Comparison of ENCODE assay signal across 28 cellular contexts in the genomic region with DNA sequence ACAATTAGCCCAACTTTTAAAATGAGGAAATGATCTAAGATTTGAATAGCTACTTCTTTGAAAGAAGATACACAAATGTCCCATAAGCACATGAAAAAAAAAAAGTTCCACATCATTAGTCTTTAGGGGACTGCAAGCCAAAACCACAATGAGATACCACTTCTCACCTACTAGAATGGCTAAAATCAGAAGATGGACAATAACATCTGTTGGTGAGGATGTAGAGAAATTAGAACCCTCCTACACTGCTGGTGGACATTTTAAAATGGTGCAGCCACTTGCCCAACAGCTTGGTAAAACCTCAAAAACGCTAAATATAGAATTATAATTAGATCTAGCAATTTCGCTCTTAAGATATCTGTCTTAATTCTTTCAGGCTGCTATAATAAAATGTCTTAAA.
"Had no signal": no experiment of that assay in that cellular context is flagged by ENCODE, and none has a peak within 500 bp of the region (broad histone marks: within the 10 kb centered on the region; RNA-seq: fewer than 3 reads in every experiment).

No MANE protein-coding gene starts in this region.

- DNase-seq: activated B cell treated with CpG ODN at 0.5 μM for 24 hours; activated CD4-positive, alpha-beta T cell treated with anti-CD3 and anti-CD28 coated beads for 48 hours; activated CD4-positive, alpha-beta T cell treated with anti-CD3 and anti-CD28 coated beads, Interleukin-2, amount 50 U/mL, for 1 hour; activated CD4-positive, alpha-beta T cell treated with anti-CD3 and anti-CD28 coated beads, Interleukin-2, amount 50 U/mL, for 48 hours; activated CD8-positive, alpha-beta memory T cell treated with anti-CD3 and anti-CD28 coated beads for 24 hours; activated CD8-positive, alpha-beta T cell treated with anti-CD3 and anti-CD28 coated beads for 36 hours; activated effector memory CD4-positive, alpha-beta T cell treated with anti-CD3 and anti-CD28 coated beads, Interleukin-2, amount 50 U/mL, for 16 hours; activated naive CD4-positive, alpha-beta T cell treated with anti-CD3 and anti-CD28 coated beads for 36 hours; activated naive CD8-positive, alpha-beta T cell treated with anti-CD3 and anti-CD28 coated beads for 36 hours; activated naive CD8-positive, alpha-beta T cell treated with anti-CD3 and anti-CD28 coated beads, Interleukin-2, amount 50 U/mL, for 24 hours; activated T-cell treated with anti-CD3 and anti-CD28 coated beads, Interleukin-2, amount 50 U/mL, for 1 hour; activated T-cell treated with anti-CD3 and anti-CD28 coated beads, Interleukin-2, amount 50 U/mL, for 48 hours; adrenal gland; amygdala; aorta; body of pancreas; caudate nucleus; cortex of kidney; dermis blood vessel endothelial cell; effector CD4-positive, alpha-beta T cell; effector memory CD8-positive, alpha-beta T cell; erythroblast; esophagus squamous epithelium; foreskin melanocyte; heart right ventricle; T-helper 2 cell; WERI-Rb-1 had no signal

- H3K36me3 ChIP-seq: adrenal gland, esophagus squamous epithelium, gastroesophageal sphincter, heart right ventricle, WERI-Rb-1 had no signal

- H3K4me1 ChIP-seq: adrenal gland, body of pancreas, esophagus squamous epithelium, gastroesophageal sphincter, heart right ventricle had no signal

- H3K4me3 ChIP-seq: adrenal gland, body of pancreas, esophagus squamous epithelium, gastroesophageal sphincter, heart right ventricle had no signal

- H3K9me3 ChIP-seq: adrenal gland, body of pancreas, esophagus squamous epithelium, gastroesophageal sphincter had no signal

- H3K27me3 ChIP-seq: adrenal gland, body of pancreas, esophagus squamous epithelium, gastroesophageal sphincter, heart right ventricle had no signal

- H3K27ac ChIP-seq: adrenal gland, body of pancreas, esophagus squamous epithelium, gastroesophageal sphincter, heart right ventricle, WERI-Rb-1 had no signal
